In genomic region chr5:93599427-93600146, GRCh38 we compare ENCODE assay signal across 16 cellular contexts. TPM values are rescaled to one million over a fixed set of nuclear protein-coding genes. Genes with fewer than 3 reads are reported as not detected.
A peak's percentile ranks its signal among the peaks of the same experiment; 100 is the strongest.
DNase-seq lines count a peak whose midpoint lies in the region; ATAC-seq, FAIRE-seq and TF ChIP-seq lines count a peak whose summit lies in the region.
"Had no signal": no experiment of that assay in that cellular context is flagged by ENCODE, and none has a peak within 500 bp of the region (broad histone marks: within the 10 kb centered on the region; RNA-seq: fewer than 3 reads in every experiment).

No MANE protein-coding gene starts in this region.

- no peak overlapping the region for H3K4me3 Mint-ChIP-seq in immature natural killer cell
- H3K4me3 Mint-ChIP-seq: activated naive CD8-positive, alpha-beta T cell treated with anti-CD3 and anti-CD28 coated beads, Interleukin-2, amount 50 U/mL, for 24 hours; natural killer cell treated with Interleukin-12 subunit alpha and Interleukin-12 subunit beta and Interleukin-15 and Interleukin-18, amount 100 ng/mL, for 72 hours had no signal

- H3K36me3 ChIP-seq in HepG2 (replicated peaks in 1 of 2; ENCODE audit: control insufficient read depth in 1 of 2, insufficient read depth in 2 of 2, low read length in 2 of 2) = peaks cover 0 to 1% of the 10 kb centered on the region in 2 experiments; a peak in 1 of 5 replicates

- no peak overlapping the region for H3K9ac ChIP-seq in HepG2 (ENCODE audit: insufficient read depth, low read depth, low read length)

- DNase-seq in NCI-H2227 (lab: John Stamatoyannopoulos, UW; ENCODE audit: unreplicated experiment) (peak; percentile 72), NCI-H2227 treated with DMSO at 0.1 percent for 48 hours (lab: John Stamatoyannopoulos, UW) (no peak), dorsolateral prefrontal cortex (peak in 2 of 10 donors; percentile 40 to 66), HepG2 (ENCODE audit: low spot score) (no peak), NCI-H1417 (lab: John Stamatoyannopoulos, UW) (no peak), ureter (ENCODE audit: low spot score) (no peak), immature natural killer cell (no peak)
- DNase-seq: 8988T; activated CD4-positive, CD25-positive, alpha-beta regulatory T cell treated with anti-CD3 and anti-CD28 coated beads, Interleukin-2, amount 50 U/mL, for 72 hours; activated naive CD8-positive, alpha-beta T cell treated with anti-CD3 and anti-CD28 coated beads, Interleukin-2, amount 50 U/mL, for 24 hours; cortex of kidney; MG63; small intestine had no signal

- in situ Hi-C loops in HepG2 (cut with HindIII; ENCODE audit: extremely low pct_ligation_motif_present, low pct_unique_long_range_greater_than_20kb) = no loop called here

- no TSS peak for BruUV-seq in HepG2 (replicated peaks; lab: Mats Ljungman, UMichigan)

- WGBS in HepG2 (ENCODE audit: low lambda C conversion rate) = 11% methylated on average over 12 of the region's 16 CpGs

- no peaks in the 10 kb centered on the region for H3K9me3 ChIP-seq in HepG2 (ENCODE audit: low read length)
- H3K9me3 ChIP-seq: MG63 had no signal

- TF ChIP-seq RAD21 in HepG2 (CRISPR knock-in tag; IDR thresholded peaks at IDR 0.05) = no peak

- no peak for TF ChIP-seq POLR2A in HepG2 (IDR thresholded peaks at IDR 0.05; ENCODE audit: insufficient read depth in 1 of 2, low read depth in 2 of 2, low read length in 2 of 2)

- peaks cover 0 to 5% (median 0%) of the 10 kb centered on the region in 6 donors for H3K9me3 Mint-ChIP-seq in immature natural killer cell
- H3K9me3 Mint-ChIP-seq: natural killer cell treated with Interleukin-12 subunit alpha and Interleukin-12 subunit beta and Interleukin-15 and Interleukin-18, amount 100 ng/mL, for 72 hours had no signal

- peak overlapping the region; percentile 69 for H3K4me2 ChIP-seq in HepG2 (ENCODE audit: low read depth, low read length)

- peaks cover 15 to 45% (median 18%) of the 10 kb centered on the region in 3 donors for H3K27me3 Mint-ChIP-seq in immature natural killer cell (ENCODE audit: low read depth in 3 of 3)

- H2AFZ ChIP-seq in HepG2 (ENCODE audit: low read length) = no peak overlapping the region

- ATAC-seq in HepG2 = peak; percentile 63
- ATAC-seq: activated naive CD8-positive, alpha-beta T cell treated with anti-CD3 and anti-CD28 coated beads, Interleukin-2, amount 50 U/mL, for 24 hours; natural killer cell treated with Interleukin-12 subunit alpha and Interleukin-12 subunit beta and Interleukin-15 and Interleukin-18, amount 100 ng/mL, for 72 hours had no signal

- H3K4me1 ChIP-seq in HepG2 (ENCODE audit: insufficient read depth, low read length) = peaks cover 31% of the 10 kb centered on the region

- H3K27ac ChIP-seq in dorsolateral prefrontal cortex = peak overlapping the region in 51 of 59 donors; percentile 2 to 95 (median 60)
- H3K27ac ChIP-seq in HepG2 (ENCODE audit: extremely low read length, insufficient read depth, low read length) = no peak overlapping the region
- H3K27ac ChIP-seq in temporal lobe (ENCODE audit: low read depth, low read length) = peak overlapping the region; percentile 64

- TF ChIP-seq EP300 in HepG2 (IDR thresholded peaks at IDR 0.05; ENCODE audit: low read depth in 2 of 2, low read length in 2 of 2) = no peak
- no peak for TF ChIP-seq EP300 in HepG2 (CRISPR knock-in tag; IDR thresholded peaks at IDR 0.05; ENCODE audit: borderline replicate concordance)

- H3K4me1 Mint-ChIP-seq in immature natural killer cell = peaks cover 8 to 20% of the 10 kb centered on the region in 2 donors

- POLR2A ChIA-PET in HepG2 (lab: Yijun Ruan, JAX) = interaction anchor here (2.1 kb wide), 1 partner anchor 17 kb away, joined by 6 read pairs; the partner anchor contains the start of gene NR2F1

- 0 out of 2 replicates have a peak, but pooled peaks cover 2% of the 10 kb centered on the region for H4K20me1 ChIP-seq in HepG2 (ENCODE audit: insufficient read depth, low read length)

- H3K27me3 ChIP-seq in dorsolateral prefrontal cortex (peaks cover 0 to 29% (median 0%) of the 10 kb centered on the region in 45 donors), HepG2 (ENCODE audit: control insufficient read depth in 1 of 2, insufficient read depth in 2 of 2, low read length in 2 of 2) (peaks cover 0 to 30% of the 10 kb centered on the region in 2 experiments; a peak in 2 of 5 replicates)
- H3K27me3 ChIP-seq: MG63 had no signal

- H3K4me3 ChIP-seq in dorsolateral prefrontal cortex (peak overlapping the region in 41 of 59 donors; percentile 0 to 62 (median 27)), HepG2 (replicated peaks in 1 of 3; ENCODE audit: insufficient read depth in 1 of 3, low read depth in 2 of 3, low read length in 3 of 3) (peak overlapping the region in 1 of 3 experiments; percentile 42; a peak in 2 of 6 replicates)
- H3K4me3 ChIP-seq: MG63 had no signal

- H3K79me2 ChIP-seq in HepG2 (ENCODE audit: insufficient read depth, low read length) = no peaks in the 10 kb centered on the region

- TF ChIP-seq CTCF in dorsolateral prefrontal cortex (IDR thresholded peaks at IDR 0.05 in 54 of 56, conservative IDR thresholded peaks at IDR 0.05 in 2 of 56; ENCODE audit: low read depth in 1 of 56, partially characterized antibody in 56 of 56) (no peak), HepG2 (CRISPR knock-in tag; IDR thresholded peaks at IDR 0.05) (no peak)

- intact Hi-C loops in dorsolateral prefrontal cortex (cut with DNase I) = loop anchor here in 1 of 2 donors (10.0 kb wide), 2 partner anchors 305 to 1095 kb away; no protein-coding TSS in a partner anchor
- intact Hi-C loops in HepG2 (cut with micrococcal nuclease; ENCODE audit: unreplicated experiment) = no loop called here

- FAIRE-seq in HepG2 (lab: Jason Lieb, UNC) = no peak
- FAIRE-seq: small intestine had no signal

- CTCF ChIA-PET in HepG2 (lab: Yijun Ruan, JAX; ENCODE audit: low intra/inter-chr PET ratio, low total read pairs) = no interaction called here

- H3K36me3 Mint-ChIP-seq in immature natural killer cell = no peaks in the 10 kb centered on the region
- H3K36me3 Mint-ChIP-seq: natural killer cell treated with Interleukin-12 subunit alpha and Interleukin-12 subunit beta and Interleukin-15 and Interleukin-18, amount 100 ng/mL, for 72 hours had no signal

- H3K27ac Mint-ChIP-seq in immature natural killer cell = no peak overlapping the region
- H3K27ac Mint-ChIP-seq: activated naive CD8-positive, alpha-beta T cell treated with anti-CD3 and anti-CD28 coated beads, Interleukin-2, amount 50 U/mL, for 24 hours; natural killer cell treated with Interleukin-12 subunit alpha and Interleukin-12 subunit beta and Interleukin-15 and Interleukin-18, amount 100 ng/mL, for 72 hours had no signal

RNA-seq across cellular contexts. Expression of gene NR2F1, which starts 16.6 kb away (rescaled TPM):
- total RNA-seq in dorsolateral prefrontal cortex (100 to 1,000 TPM in 56 of 120 experiments, 10 to 100 TPM in 64; 46.1 to 145 (median 98.5) TPM), HepG2 (2016; rRNA removed; fragmentation: Illumina TruSeq; extraction: Trizol) (14.0 and 17.1 TPM in 2 replicates), temporal lobe (36.1 TPM), ureter (64.4 TPM)
- 4.3 and 4.6 TPM in 2 replicates for total RNA-seq in HepG2 (2016; cell fraction: cytosol; rRNA removed; fragmentation: Illumina TruSeq; extraction: Trizol; ENCODE audit: low read depth)
- total RNA-seq in HepG2 (2016; cell fraction: insoluble cytoplasmic fraction; rRNA removed; fragmentation: Illumina TruSeq; extraction: Trizol) = 12.7 and 15.6 TPM in 2 replicates
- 12.0 and 12.1 TPM in 2 replicates for total RNA-seq in HepG2 (2016; cell fraction: membrane; rRNA removed; fragmentation: Illumina TruSeq; extraction: Trizol)
- 14.7 and 16.7 TPM in 2 replicates for total RNA-seq in HepG2 (2016; cell fraction: nucleus; rRNA removed; fragmentation: Illumina TruSeq; extraction: Trizol)
- polyA plus RNA-seq in HepG2 (2011; rRNA removed) (59.7 and 76.5 TPM in 2 replicates), immature natural killer cell (not detected)
- 48.3 and 60.7 TPM in 2 replicates for polyA plus RNA-seq in HepG2 (2011; cell fraction: cytosol; rRNA removed)
- 179 and 207 TPM in 2 replicates for polyA plus RNA-seq in HepG2 (2011; cell fraction: nucleus; rRNA removed)
- 28.9 and 65.9 TPM in 2 replicates for polyA plus RNA-seq in HepG2 (2012)
- polyA plus RNA-seq in HepG2 (2016; cell fraction: cytosol; fragmentation: Illumina TruSeq; extraction: Trizol; ENCODE audit: low read depth) = 1.4 and 2.1 TPM in 2 replicates
- polyA plus RNA-seq in HepG2 (2016; cell fraction: insoluble cytoplasmic fraction; fragmentation: Illumina TruSeq; extraction: Trizol; ENCODE audit: low read depth) = 16.0 and 19.7 TPM in 2 replicates
- polyA plus RNA-seq in HepG2 (2016; cell fraction: membrane; fragmentation: Illumina TruSeq; extraction: Trizol; ENCODE audit: low read depth) = 4.8 and 5.9 TPM in 2 replicates
- polyA plus RNA-seq in HepG2 (2016; cell fraction: nucleus; fragmentation: Illumina TruSeq; extraction: Trizol; ENCODE audit: insufficient read depth, low read depth) = 37.8 and 39.6 TPM in 2 replicates
- polyA minus RNA-seq in HepG2 (2011; rRNA and poly(A)+ RNA removed; ENCODE audit: low replicate concordance) = 62.1 and 114 TPM in 2 replicates
- polyA minus RNA-seq in HepG2 (2011; cell fraction: cytosol; rRNA and poly(A)+ RNA removed) = 46.9 and 57.0 TPM in 2 replicates
- polyA minus RNA-seq in HepG2 (2011; cell fraction: nucleus; rRNA and poly(A)+ RNA removed) = 29.7 and 42.6 TPM in 2 replicates
- total RNA-seq: natural killer cell treated with Interleukin-12 subunit alpha and Interleukin-12 subunit beta and Interleukin-15 and Interleukin-18, amount 100 ng/mL, for 72 hours; OCI-LY7 had no signal

RNA-seq across cellular contexts. Expression of gene NR2F1-AS1, which starts 18.6 kb away (rescaled TPM):
- total RNA-seq in dorsolateral prefrontal cortex (100 to 1,000 TPM in 43 of 120 experiments, 10 to 100 TPM in 77; 42.2 to 125 (median 96.4) TPM), HepG2 (2016; rRNA removed; fragmentation: Illumina TruSeq; extraction: Trizol) (2.1 and 2.8 TPM in 2 replicates), temporal lobe (50.4 TPM), ureter (18.8 TPM)
- 2.5 and 2.7 TPM in 2 replicates for total RNA-seq in HepG2 (2016; cell fraction: cytosol; rRNA removed; fragmentation: Illumina TruSeq; extraction: Trizol; ENCODE audit: low read depth)
- 0.64 and 1.1 TPM in 2 replicates for total RNA-seq in HepG2 (2016; cell fraction: insoluble cytoplasmic fraction; rRNA removed; fragmentation: Illumina TruSeq; extraction: Trizol)
- total RNA-seq in HepG2 (2016; cell fraction: membrane; rRNA removed; fragmentation: Illumina TruSeq; extraction: Trizol) = 3.5 and 3.7 TPM in 2 replicates
- total RNA-seq in HepG2 (2016; cell fraction: nucleus; rRNA removed; fragmentation: Illumina TruSeq; extraction: Trizol) = 3.5 and 4.9 TPM in 2 replicates
- polyA plus RNA-seq in HepG2 (2011; rRNA removed) (2.8 and 3.1 TPM in 2 replicates), immature natural killer cell (not detected)
- 1.1 and 2.4 TPM in 2 replicates for polyA plus RNA-seq in HepG2 (2011; cell fraction: cytosol; rRNA removed)
- polyA plus RNA-seq in HepG2 (2011; cell fraction: nucleus; rRNA removed) = 2.9 and 5.9 TPM in 2 replicates
- 5.1 and 7.3 TPM in 2 replicates for polyA plus RNA-seq in HepG2 (2012)
- 3.6 and 4.1 TPM in 2 replicates for polyA plus RNA-seq in HepG2 (2016; cell fraction: cytosol; fragmentation: Illumina TruSeq; extraction: Trizol; ENCODE audit: low read depth)
- 0.48 and 2.3 TPM in 2 replicates for polyA plus RNA-seq in HepG2 (2016; cell fraction: insoluble cytoplasmic fraction; fragmentation: Illumina TruSeq; extraction: Trizol; ENCODE audit: low read depth)
- 2.6 and 5.7 TPM in 2 replicates for polyA plus RNA-seq in HepG2 (2016; cell fraction: membrane; fragmentation: Illumina TruSeq; extraction: Trizol; ENCODE audit: low read depth)
- 2.3 and 2.9 TPM in 2 replicates for polyA plus RNA-seq in HepG2 (2016; cell fraction: nucleus; fragmentation: Illumina TruSeq; extraction: Trizol; ENCODE audit: insufficient read depth, low read depth)
- polyA minus RNA-seq in HepG2 (2011; rRNA and poly(A)+ RNA removed; ENCODE audit: low replicate concordance) = 2.2 and 4.6 TPM in 2 replicates
- 2.1 TPM in 1 of 2 replicates, not detected in the other for polyA minus RNA-seq in HepG2 (2011; cell fraction: cytosol; rRNA and poly(A)+ RNA removed)
- polyA minus RNA-seq in HepG2 (2011; cell fraction: nucleus; rRNA and poly(A)+ RNA removed) = 27.3 and 33.1 TPM in 2 replicates
- total RNA-seq: natural killer cell treated with Interleukin-12 subunit alpha and Interleukin-12 subunit beta and Interleukin-15 and Interleukin-18, amount 100 ng/mL, for 72 hours; OCI-LY7 had no signal
